Comparison of ENCODE assay signal across 17 cellular contexts in the genomic region with DNA sequence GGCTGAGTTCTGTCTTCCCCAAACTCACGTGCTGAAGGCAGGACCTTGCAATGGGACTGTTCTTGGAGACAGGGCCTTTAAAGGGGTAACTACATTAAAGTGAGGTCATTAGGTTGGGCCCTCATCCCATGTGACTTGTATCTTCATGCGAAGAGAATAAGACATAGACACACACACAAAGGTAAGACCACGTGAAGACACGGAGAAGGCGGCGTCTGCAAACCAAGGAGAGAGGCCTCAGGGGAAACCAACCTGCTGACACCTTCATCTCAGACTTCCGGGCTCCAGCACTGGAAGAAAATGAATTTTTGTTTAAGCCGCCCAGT. TPM values are rescaled to one million over a fixed set of nuclear protein-coding genes. Genes with fewer than 3 reads are reported as not detected.
DNase-seq lines count a peak whose midpoint lies in the region; TF ChIP-seq lines count a peak whose summit lies in the region.
"Had no signal": no experiment of that assay in that cellular context is flagged by ENCODE, and none has a peak within 500 bp of the region (broad histone marks: within the 10 kb centered on the region; RNA-seq: fewer than 3 reads in every experiment).

No MANE protein-coding gene starts in this region.

- no peak overlapping the region for H3K4me3 Mint-ChIP-seq in type B pancreatic cell
- H3K4me3 Mint-ChIP-seq: CD4-positive, alpha-beta T cell; GM23338 had no signal

- H3K9me3 ChIP-seq in BLaER1 (no peaks in the 10 kb centered on the region), adrenal gland (replicated peaks in 1 of 3) (no peaks in the 10 kb centered on the region), MG63 (no peaks in the 10 kb centered on the region)

- H3K4me3 ChIP-seq in BLaER1 = no peak overlapping the region
- H3K4me3 ChIP-seq in adrenal gland = no peak overlapping the region
- no peak overlapping the region for H3K4me3 ChIP-seq in MG63
- H3K4me3 ChIP-seq: GM23338 had no signal

- H3K4me1 ChIP-seq in BLaER1 = peaks cover 17% of the 10 kb centered on the region
- no peaks in the 10 kb centered on the region for H3K4me1 ChIP-seq in adrenal gland (replicated peaks in 1 of 2)

- peaks cover 7% of the 10 kb centered on the region for H3K4me1 Mint-ChIP-seq in type B pancreatic cell (ENCODE audit: unreplicated experiment)

- no peaks in the 10 kb centered on the region for H4K20me1 ChIP-seq in BLaER1

- H3K4me2 ChIP-seq in BLaER1 = peak overlapping the region; percentile 36
- H3K4me2 ChIP-seq: GM23338 had no signal

- TF ChIP-seq CTCF in type B pancreatic cell (conservative IDR thresholded peaks at IDR 0.05) (no peak), adrenal gland (IDR thresholded peaks at IDR 0.05) (no peak)

- H3K36me3 ChIP-seq in BLaER1 (no peaks in the 10 kb centered on the region), adrenal gland (replicated peaks in 1 of 2) (no peaks in the 10 kb centered on the region), MG63 (no peaks in the 10 kb centered on the region)

- no peaks in the 10 kb centered on the region for H3K36me3 Mint-ChIP-seq in type B pancreatic cell

- H3K27me3 Mint-ChIP-seq in type B pancreatic cell = peaks cover 3% of the 10 kb centered on the region
- H3K27me3 Mint-ChIP-seq: CD4-positive, alpha-beta T cell had no signal

- H3K9ac ChIP-seq in BLaER1 = no peak overlapping the region

- DNase-seq in RPMI8226 = peak; percentile 20
- peak; percentile 33 for DNase-seq in islet precursor cell
- peak; percentile 13 for DNase-seq in type B pancreatic cell (ENCODE audit: extremely low spot score, unreplicated experiment)
- DNase-seq in adrenal gland = no peak
- no peak for DNase-seq in MG63
- DNase-seq in NCI-H774 (lab: John Stamatoyannopoulos, UW) = no peak
- no peak for DNase-seq in UCSD-AML1 (lab: John Stamatoyannopoulos, UW; ENCODE audit: unreplicated experiment)
- DNase-seq: 8988T, Calu3, GF-D8, IMR-90 had no signal

- intact Hi-C loops in adrenal gland (cut with DNase I) = loop anchor here in 1 of 2 donors (5.0 kb wide), 1 partner anchor 182 kb away; no protein-coding TSS in a partner anchor

- no peak overlapping the region for H3K27ac ChIP-seq in BLaER1
- no peak overlapping the region for H3K27ac ChIP-seq in adrenal gland
- H3K27ac ChIP-seq: C4-2B had no signal

- H3K9me3 Mint-ChIP-seq in type B pancreatic cell = no peaks in the 10 kb centered on the region
- H3K9me3 Mint-ChIP-seq: CD4-positive, alpha-beta T cell; GM23338 had no signal

- no peak for TF ChIP-seq POLR2A in adrenal gland (IDR thresholded peaks at IDR 0.05)

- H3K27ac Mint-ChIP-seq in type B pancreatic cell = no peak overlapping the region
- H3K27ac Mint-ChIP-seq: CD4-positive, alpha-beta T cell; GM23338 had no signal

- H3K27me3 ChIP-seq in BLaER1 (no peaks in the 10 kb centered on the region), adrenal gland (no peaks in the 10 kb centered on the region), MG63 (no peaks in the 10 kb centered on the region)

- WGBS in adrenal gland, 4 donors = 93 to 98% (median 95%) methylated on average over 8 of the region's 8 CpGs

RNA-seq across cellular contexts. Expression of gene KCNMB1, which starts 50.7 kb away (rescaled TPM):
- total RNA-seq in type B pancreatic cell (ENCODE audit: low replicate concordance) = 0.12 and 0.34 TPM in 2 replicates
- total RNA-seq in adrenal gland = 1 to 10 TPM in 3 of 8 donors, under 1 TPM in 5; 0.12 to 1.2 (median 0.68) TPM
- polyA plus RNA-seq in adrenal gland = 1 to 10 TPM in 2 of 3 donors, under 1 TPM in 1; 0.99 to 3.2 (median 1.6) TPM
- total RNA-seq in MG63 (2014; rRNA removed; shearing (Covaris generic); ENCODE audit: low replicate concordance) = 0.43 TPM in 1 of 2 replicates, not detected in the other
- total RNA-seq: A673, Calu3, IMR-90 had no signal
- polyA plus RNA-seq: AG04450, IMR-90 had no signal

Comparison
In these comparisons a context has a peak if more than half of its experiments do, and no peak if none do; other contexts are left out.
1. DNase-seq: peak in RPMI8226 (single experiment), islet precursor cell (single experiment) and type B pancreatic cell (single experiment); none in adrenal gland (0 of 7), MG63 (single experiment), NCI-H774 (single experiment) and UCSD-AML1 (single experiment).